In genomic region chr2:25215948-25216679, GRCh38 we compare ENCODE assay signal across 1 cellular context.
TF ChIP-seq lines count a peak whose summit lies in the region.

No MANE protein-coding gene starts in this region.

TF ChIP-seq in H1, 55 proteins besides CTCF, POLR2A, EP300 and RAD21 (continued from another document):
- TF ChIP-seq MAX (IDR thresholded peaks at IDR 0.05): peak; percentile 58; the same call in 1 of the 2 replicates
- TF ChIP-seq GABPA (IDR thresholded peaks at IDR 0.05; ENCODE audit: borderline replicate concordance, insufficient read depth, low read length): peak; percentile 82; the same call in 1 of the 2 replicates
- no peak for TF ChIP-seq SRF (IDR thresholded peaks at IDR 0.05; ENCODE audit: low read depth, low read length)
- peak; percentile 60 for TF ChIP-seq ASH2L (IDR thresholded peaks at IDR 0.05; ENCODE audit: low read length)
- peak; percentile 64 for TF ChIP-seq TAF1 (IDR thresholded peaks at IDR 0.05; ENCODE audit: low read depth, low read length)
- no peak for TF ChIP-seq FOSL1 (IDR thresholded peaks at IDR 0.05; ENCODE audit: insufficient read depth, low read depth, low read length)
- TF ChIP-seq KDM1A (IDR thresholded peaks at IDR 0.05; ENCODE audit: borderline replicate concordance, low read length): peak; percentile 4; the same call in 1 of the 2 replicates
- TF ChIP-seq KDM4A (IDR thresholded peaks at IDR 0.05; ENCODE audit: low read depth, low read length, severe bottlenecking): peak; percentile 44
TF ChIP-seq in H1: peak in this region for 10.
